In genomic region chr4:58507079-58507478, GRCh38 we compare ENCODE assay signal across 30 cellular contexts.
"Had no signal": no experiment of that assay in that cellular context is flagged by ENCODE, and none has a peak within 500 bp of the region (broad histone marks: within the 10 kb centered on the region; RNA-seq: fewer than 3 reads in every experiment).

No MANE protein-coding gene starts in this region.

- DNase-seq: heart left ventricle; kidney; left colon; left lung; lower lobe of right lung; mammary epithelial cell; mesenchymal stem cell; naive B cell; natural killer cell; nephron progenitor cell; nucleus accumbens; pancreas; posterior cingulate gyrus; retina; right cardiac atrium; stimulated activated CD4-positive, alpha-beta T cell treated with anti-CD3 and anti-CD28 coated beads, Interleukin-12 subunit alpha, Interleukin-12 subunit beta, amount 100 ng/mL, for 4 hours; stimulated activated CD4-positive, alpha-beta T cell treated with anti-CD3 and anti-CD28 coated beads, Interleukin-15, amount 100 ng/mL, for 24 hours; stimulated activated CD4-positive, alpha-beta T cell treated with anti-CD3 and anti-CD28 coated beads, Interleukin-2, amount 100 ng/mL, for 24 hours; stimulated activated CD4-positive, alpha-beta T cell treated with anti-CD3 and anti-CD28 coated beads, Interleukin-4, amount 100 ng/mL, for 1 hour; stimulated activated naive B cell treated with anti-CD40 and anti-IgM and Interleukin-4, amounts not matched to agents 10 μg/mL and 1 μg/mL and 100 μg/mL, for 72 hours; stimulated activated naive CD8-positive, alpha-beta T cell treated with anti-CD3 and anti-CD28 coated beads, Interleukin-15, Interleukin-2, amounts not matched to agents 100 U/mL and 50 U/mL, for 24 hours; stomach; testis; tibial artery; trophoblast cell; upper lobe of right lung had no signal

- ATAC-seq: heart left ventricle; left colon; left lung; lower lobe of right lung; natural killer cell; pancreas; right cardiac atrium; sciatic nerve; stimulated activated naive B cell treated with anti-CD40 and anti-IgM and Interleukin-4, amounts not matched to agents 10 μg/mL and 1 μg/mL and 100 μg/mL, for 72 hours; stimulated activated naive CD8-positive, alpha-beta T cell treated with anti-CD3 and anti-CD28 coated beads, Interleukin-15, Interleukin-2, amounts not matched to agents 100 U/mL and 50 U/mL, for 24 hours; upper lobe of right lung had no signal

- H3K4me1 ChIP-seq: left lung, lower lobe of right lung, prostate gland, testis, upper lobe of right lung had no signal

- H3K27me3 Mint-ChIP-seq: naive B cell; stimulated activated naive B cell treated with anti-CD40 and anti-IgM and Interleukin-4, amounts not matched to agents 10 μg/mL and 1 μg/mL and 100 μg/mL, for 72 hours had no signal

- H3K4me3 Mint-ChIP-seq: mesothelial cell of epicardium; naive B cell; natural killer cell; nephron progenitor cell; stimulated activated naive B cell treated with anti-CD40 and anti-IgM and Interleukin-4, amounts not matched to agents 10 μg/mL and 1 μg/mL and 100 μg/mL, for 72 hours had no signal

- H3K9me3 ChIP-seq: heart left ventricle, left lung, lower lobe of right lung, pancreas, prostate gland, stomach, testis, tibial artery, upper lobe of right lung had no signal

- H3K27ac Mint-ChIP-seq: mesothelial cell of epicardium; natural killer cell; nephron progenitor cell; stimulated activated naive B cell treated with anti-CD40 and anti-IgM and Interleukin-4, amounts not matched to agents 10 μg/mL and 1 μg/mL and 100 μg/mL, for 72 hours had no signal

- H3K9me3 Mint-ChIP-seq: mesothelial cell of epicardium, nephron progenitor cell had no signal

- H3K36me3 Mint-ChIP-seq: mesothelial cell of epicardium; naive B cell; natural killer cell; stimulated activated naive B cell treated with anti-CD40 and anti-IgM and Interleukin-4, amounts not matched to agents 10 μg/mL and 1 μg/mL and 100 μg/mL, for 72 hours had no signal

- H3K27ac ChIP-seq: heart left ventricle, left lung, lower lobe of right lung, pancreas, prostate gland, skin epidermis, stomach, testis, tibial artery, upper lobe of right lung had no signal

- H3K4me1 Mint-ChIP-seq: naive B cell; natural killer cell; nephron progenitor cell; stimulated activated naive B cell treated with anti-CD40 and anti-IgM and Interleukin-4, amounts not matched to agents 10 μg/mL and 1 μg/mL and 100 μg/mL, for 72 hours had no signal

- H3K36me3 ChIP-seq: heart left ventricle, left lung, lower lobe of right lung, pancreas, prostate gland, stomach, tibial artery, upper lobe of right lung had no signal

- H3K27me3 ChIP-seq: heart left ventricle, left lung, pancreas, stomach, testis, tibial artery, upper lobe of right lung had no signal

- H3K4me3 ChIP-seq: heart left ventricle, left lung, lower lobe of right lung, pancreas, prostate gland, skin epidermis, stomach, testis, tibial artery, upper lobe of right lung had no signal
